ENCODE assay signal across 8 cellular contexts in the genomic region with DNA sequence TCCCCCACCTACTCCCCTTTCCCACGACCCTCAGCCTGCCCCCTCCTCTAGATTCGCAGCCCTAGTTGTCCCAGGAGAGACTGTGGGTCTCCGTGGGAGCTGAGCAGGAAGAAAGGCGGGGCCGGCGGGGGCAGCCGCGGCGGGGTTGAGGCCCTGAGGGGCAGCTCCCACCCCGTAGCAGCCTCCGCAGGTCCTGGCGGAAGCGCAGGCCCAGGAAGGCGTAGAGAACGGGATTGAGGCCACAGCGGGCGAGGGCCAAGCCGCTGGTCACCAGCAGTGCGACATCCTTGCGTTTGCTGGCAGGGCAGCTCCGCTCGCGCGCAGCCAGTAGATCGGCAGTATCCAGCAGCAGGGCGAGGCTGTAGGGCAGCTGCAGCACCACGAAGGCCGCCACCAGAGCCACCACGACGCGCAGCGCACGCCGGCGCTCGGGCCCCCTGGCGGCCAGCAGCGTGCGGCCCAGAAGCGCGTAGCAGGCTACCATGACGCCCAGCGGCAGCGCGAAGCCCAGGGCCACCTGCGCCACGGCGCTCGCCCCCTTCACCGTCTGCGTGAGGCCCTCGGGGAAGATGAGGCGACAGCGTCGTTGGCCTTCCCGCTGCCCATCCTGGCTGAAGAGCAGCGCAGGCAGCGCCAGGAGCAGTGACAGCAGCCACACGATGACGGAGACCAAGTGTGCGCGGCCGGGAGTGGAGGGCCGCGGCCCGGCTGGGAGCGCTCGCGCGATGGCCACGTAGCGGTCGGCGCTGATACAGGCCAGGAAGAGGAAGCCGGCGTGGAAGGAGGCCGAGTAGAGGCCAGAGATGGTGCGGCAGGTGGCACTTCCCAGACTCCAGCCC. TPM values are rescaled to one million over a fixed set of nuclear protein-coding genes. Genes with fewer than 3 reads are reported as not detected.
DNase-seq lines count a peak whose midpoint lies in the region; ATAC-seq and TF ChIP-seq lines count a peak whose summit lies in the region.

No MANE protein-coding gene starts in this region.

- intact Hi-C loops in mammary epithelial cell (cut with micrococcal nuclease) = loop anchor here (1.0 kb wide), 3 partner anchors 61 to 101 kb away; partner anchors contain the start of genes RETREG3 and TUBG1

- in situ Hi-C loops in mammary epithelial cell (cut with MboI; ENCODE audit: low sequenced_read_pairs in 2 of 2) = no loop called here

- DNase-seq in NCI-H1436 (lab: John Stamatoyannopoulos, UW) (peak; percentile 81), NCI-H1436 treated with DMSO at 0.1 percent for 48 hours (lab: John Stamatoyannopoulos, UW) (no peak), NCI-H1105 treated with DMSO at 0.1 percent for 48 hours (lab: John Stamatoyannopoulos, UW) (peak; percentile 77), UCSD-AML1 (lab: John Stamatoyannopoulos, UW; ENCODE audit: unreplicated experiment) (peak; percentile 84), mammary epithelial cell (peak; percentile 70), iPS-NIHi11 (ENCODE audit: low spot score) (peak; percentile 76)

- H3K4me1 ChIP-seq in mammary epithelial cell (ENCODE audit: insufficient read depth, low read length) = peaks cover 48% of the 10 kb centered on the region

- H3K4me3 ChIP-seq in mammary epithelial cell (replicated peaks in 1 of 3; ENCODE audit: insufficient read depth in 1 of 3, low read depth in 2 of 3, low read length in 3 of 3) (peak overlapping the region in 2 of 3 experiments; percentile 34 to 41), skin epidermis (peak overlapping the region; percentile 52 to 94 (median 69))

- CTCF ChIA-PET in mammary epithelial cell (lab: Charles Lee; ENCODE audit: low non-redundant PET) = interaction anchor here (0.6 to 0.8 kb wide), 2 partner anchors 71 to 449 kb away, joined by 3 to 4 read pairs; no protein-coding TSS in a partner anchor

- BruUV-seq in mammary epithelial cell (replicated peaks; lab: Mats Ljungman, UMichigan) = no TSS peak

- H3K27ac ChIP-seq in mammary epithelial cell (ENCODE audit: insufficient read depth, low read depth, low read length) (no peak overlapping the region), skin epidermis (peak overlapping the region; percentile 23 to 98 (median 91))

- no peaks in the 10 kb centered on the region for H3K27me3 ChIP-seq in mammary epithelial cell (ENCODE audit: insufficient read depth, low read length)

- H3K9me3 ChIP-seq in mammary epithelial cell (replicated peaks; ENCODE audit: insufficient read depth, low read length) = no peaks in the 10 kb centered on the region

- peaks cover 18% of the 10 kb centered on the region for H3K79me2 ChIP-seq in mammary epithelial cell (ENCODE audit: insufficient read depth, low read length)

- H3K9ac ChIP-seq in mammary epithelial cell (ENCODE audit: insufficient read depth, low read length) = no peak overlapping the region

- H2AFZ ChIP-seq in mammary epithelial cell (ENCODE audit: low read depth, low read length) = peak overlapping the region; percentile 94

- dilution Hi-C loops in mammary epithelial cell (cut with HindIII; ENCODE audit: low sequenced_read_pairs) = no loop called here

- no peak for ATAC-seq in HG03039 (IDR thresholded peaks at IDR 0.05; ENCODE audit: unreplicated experiment)

- H4K20me1 ChIP-seq in mammary epithelial cell (ENCODE audit: insufficient read depth, low read length) = no peaks in the 10 kb centered on the region

- TF ChIP-seq CTCF in mammary epithelial cell (conservative IDR thresholded peaks at IDR 0.05 in 1 of 2, IDR thresholded peaks at IDR 0.05 in 1 of 2; ENCODE audit: extremely low read depth in 1 of 2, insufficient read depth in 1 of 2, low read depth in 1 of 2, low read length in 2 of 2) = peak; percentile 66 to 82

- peak overlapping the region; percentile 94 for H3K4me2 ChIP-seq in mammary epithelial cell (ENCODE audit: insufficient read depth, low read depth, low read length)

- 29% methylated on average over 29 of the region's 78 CpGs for WGBS in mammary epithelial cell (ENCODE audit: low coverage, missing lambda C conversion rate)

- no peaks in the 10 kb centered on the region for H3K36me3 ChIP-seq in mammary epithelial cell (ENCODE audit: insufficient read depth, low read length)

RNA-seq across cellular contexts. Expression of gene CCR10, which starts 1.9 kb away (rescaled TPM):
- total RNA-seq in mammary epithelial cell = under 1 TPM in 1 of 2 donors, not detected in 1; 0.21 TPM
- 0.14 TPM for polyA plus RNA-seq in mammary epithelial cell
- polyA minus RNA-seq in mammary epithelial cell = not detected

RNA-seq across cellular contexts. Expression of gene CNTNAP1, which starts 2.6 kb away (rescaled TPM):
- total RNA-seq in mammary epithelial cell = 1 to 10 TPM in 1 of 2 donors, under 1 TPM in 1; 0.50 to 4.5 TPM
- 2.3 TPM for polyA plus RNA-seq in mammary epithelial cell
- polyA minus RNA-seq in mammary epithelial cell = 4.4 TPM

RNA-seq across cellular contexts. Expression of gene PLEKHH3, which starts 2.9 kb away (rescaled TPM):
- total RNA-seq in mammary epithelial cell = 10 to 100 TPM; 22.1 to 22.7 TPM
- 5.8 TPM for polyA plus RNA-seq in mammary epithelial cell
- 1.9 TPM for polyA minus RNA-seq in mammary epithelial cell

RNA-seq across cellular contexts. Expression of gene TUBG2, which starts 20.6 kb away (rescaled TPM):
- total RNA-seq in mammary epithelial cell = 10 to 100 TPM; 12.3 to 34.8 TPM
- polyA plus RNA-seq in mammary epithelial cell = 24.6 TPM
- polyA minus RNA-seq in mammary epithelial cell = 23.5 TPM
